1 cellular context compared by ENCODE assay signal in the genomic region with DNA sequence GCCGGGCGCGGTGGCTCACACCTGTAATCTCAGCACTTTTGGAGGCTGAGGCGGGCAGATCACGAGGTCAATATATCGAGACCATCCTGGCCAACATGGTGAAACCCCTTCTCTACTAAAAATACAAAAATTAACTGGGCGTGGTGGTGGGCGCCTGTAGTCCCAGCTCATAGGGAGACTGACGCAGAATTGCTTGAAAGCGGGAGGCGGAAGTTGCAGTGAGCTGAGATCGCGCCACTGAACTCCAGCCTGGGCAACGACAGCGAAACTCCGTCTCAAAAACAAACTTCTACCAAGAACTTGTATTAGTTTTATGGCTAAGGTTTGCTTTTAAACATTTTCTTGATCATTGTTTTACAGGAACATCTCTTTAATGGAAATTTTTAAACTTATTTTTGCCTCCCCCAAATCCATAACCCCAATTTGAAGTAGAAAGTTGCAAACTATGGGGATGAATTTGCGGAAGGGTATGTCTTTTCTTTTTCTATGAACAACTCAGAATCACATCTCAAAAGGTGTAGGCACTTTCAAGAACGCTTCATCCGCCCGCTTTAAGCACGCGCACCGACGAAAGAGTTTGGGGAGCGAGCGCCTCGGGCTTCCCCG.
TF ChIP-seq lines count a peak whose summit lies in the region.

No MANE protein-coding gene starts in this region.

TF ChIP-seq in HepG2, 621 proteins besides CTCF, POLR2A, EP300 and RAD21 (continued from another document):
- TF ChIP-seq, protein P1, sequence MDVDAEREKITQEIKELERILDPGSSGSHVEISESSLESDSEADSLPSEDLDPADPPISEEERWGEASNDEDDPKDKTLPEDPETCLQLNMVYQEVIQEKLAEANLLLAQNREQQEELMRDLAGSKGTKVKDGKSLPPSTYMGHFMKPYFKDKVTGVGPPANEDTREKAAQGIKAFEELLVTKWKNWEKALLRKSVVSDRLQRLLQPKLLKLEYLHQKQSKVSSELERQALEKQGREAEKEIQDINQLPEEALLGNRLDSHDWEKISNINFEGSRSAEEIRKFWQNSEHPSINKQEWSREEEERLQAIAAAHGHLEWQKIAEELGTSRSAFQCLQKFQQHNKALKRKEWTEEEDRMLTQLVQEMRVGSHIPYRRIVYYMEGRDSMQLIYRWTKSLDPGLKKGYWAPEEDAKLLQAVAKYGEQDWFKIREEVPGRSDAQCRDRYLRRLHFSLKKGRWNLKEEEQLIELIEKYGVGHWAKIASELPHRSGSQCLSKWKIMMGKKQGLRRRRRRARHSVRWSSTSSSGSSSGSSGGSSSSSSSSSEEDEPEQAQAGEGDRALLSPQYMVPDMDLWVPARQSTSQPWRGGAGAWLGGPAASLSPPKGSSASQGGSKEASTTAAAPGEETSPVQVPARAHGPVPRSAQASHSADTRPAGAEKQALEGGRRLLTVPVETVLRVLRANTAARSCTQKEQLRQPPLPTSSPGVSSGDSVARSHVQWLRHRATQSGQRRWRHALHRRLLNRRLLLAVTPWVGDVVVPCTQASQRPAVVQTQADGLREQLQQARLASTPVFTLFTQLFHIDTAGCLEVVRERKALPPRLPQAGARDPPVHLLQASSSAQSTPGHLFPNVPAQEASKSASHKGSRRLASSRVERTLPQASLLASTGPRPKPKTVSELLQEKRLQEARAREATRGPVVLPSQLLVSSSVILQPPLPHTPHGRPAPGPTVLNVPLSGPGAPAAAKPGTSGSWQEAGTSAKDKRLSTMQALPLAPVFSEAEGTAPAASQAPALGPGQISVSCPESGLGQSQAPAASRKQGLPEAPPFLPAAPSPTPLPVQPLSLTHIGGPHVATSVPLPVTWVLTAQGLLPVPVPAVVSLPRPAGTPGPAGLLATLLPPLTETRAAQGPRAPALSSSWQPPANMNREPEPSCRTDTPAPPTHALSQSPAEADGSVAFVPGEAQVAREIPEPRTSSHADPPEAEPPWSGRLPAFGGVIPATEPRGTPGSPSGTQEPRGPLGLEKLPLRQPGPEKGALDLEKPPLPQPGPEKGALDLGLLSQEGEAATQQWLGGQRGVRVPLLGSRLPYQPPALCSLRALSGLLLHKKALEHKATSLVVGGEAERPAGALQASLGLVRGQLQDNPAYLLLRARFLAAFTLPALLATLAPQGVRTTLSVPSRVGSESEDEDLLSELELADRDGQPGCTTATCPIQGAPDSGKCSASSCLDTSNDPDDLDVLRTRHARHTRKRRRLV (CRISPR knock-in tag; IDR thresholded peaks at IDR 0.05) = no peak
- TF ChIP-seq, protein P2, sequence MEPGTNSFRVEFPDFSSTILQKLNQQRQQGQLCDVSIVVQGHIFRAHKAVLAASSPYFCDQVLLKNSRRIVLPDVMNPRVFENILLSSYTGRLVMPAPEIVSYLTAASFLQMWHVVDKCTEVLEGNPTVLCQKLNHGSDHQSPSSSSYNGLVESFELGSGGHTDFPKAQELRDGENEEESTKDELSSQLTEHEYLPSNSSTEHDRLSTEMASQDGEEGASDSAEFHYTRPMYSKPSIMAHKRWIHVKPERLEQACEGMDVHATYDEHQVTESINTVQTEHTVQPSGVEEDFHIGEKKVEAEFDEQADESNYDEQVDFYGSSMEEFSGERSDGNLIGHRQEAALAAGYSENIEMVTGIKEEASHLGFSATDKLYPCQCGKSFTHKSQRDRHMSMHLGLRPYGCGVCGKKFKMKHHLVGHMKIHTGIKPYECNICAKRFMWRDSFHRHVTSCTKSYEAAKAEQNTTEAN (CRISPR knock-in tag; conservative IDR thresholded peaks at IDR 0.05) = no peak
- TF ChIP-seq FOXJ3 (CRISPR knock-in tag; IDR thresholded peaks at IDR 0.05; ENCODE audit: borderline replicate concordance) = no peak
- no peak for TF ChIP-seq KLF13 (CRISPR knock-in tag; IDR thresholded peaks at IDR 0.05)
TF ChIP-seq in HepG2: peak in this region for 0.
